8 cellular contexts compared by ENCODE assay signal in the genomic region with DNA sequence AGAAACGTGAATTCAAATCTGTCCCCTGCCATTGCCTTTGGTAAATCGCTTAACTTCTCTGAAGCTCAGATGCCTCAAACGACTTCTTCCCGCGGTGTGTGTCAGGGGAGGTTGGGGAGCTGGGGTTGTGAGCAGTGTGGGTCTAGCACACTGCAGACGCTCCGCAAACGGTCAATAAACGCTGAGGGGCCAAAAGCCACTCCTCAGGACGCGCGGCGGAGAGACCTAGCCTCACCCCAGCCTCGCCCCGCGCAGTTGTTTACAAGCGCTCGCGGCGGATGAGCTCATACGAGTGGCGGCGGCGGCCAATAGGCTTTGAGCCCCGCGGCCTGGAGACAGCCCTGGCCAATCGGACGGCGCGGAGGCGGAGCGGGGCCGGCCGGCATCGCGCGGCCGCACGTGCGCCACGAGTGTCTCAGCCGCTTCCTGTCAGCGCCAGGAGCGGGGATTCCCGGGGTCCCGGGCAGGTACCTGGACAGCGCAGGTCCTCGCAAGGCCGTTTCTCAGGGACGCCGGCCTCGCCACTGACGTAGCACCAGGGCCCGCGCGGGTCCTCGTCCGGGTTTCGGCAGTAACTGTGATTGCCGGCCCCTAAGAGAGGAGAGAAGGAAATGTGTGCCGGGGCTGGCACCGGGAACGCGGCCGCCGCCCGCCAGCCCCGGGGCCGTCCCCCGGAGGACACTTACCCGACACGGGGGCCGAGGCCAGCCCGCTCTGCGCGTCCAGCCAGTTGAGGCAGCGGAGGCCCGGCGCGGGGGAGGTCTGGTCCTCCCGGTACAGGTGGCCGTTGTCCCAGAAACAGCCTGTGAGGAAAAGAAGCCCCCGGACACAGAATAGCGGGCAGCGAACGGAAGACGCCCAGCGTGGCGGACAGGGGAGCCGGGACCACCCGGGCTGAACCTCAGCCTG. TPM values are rescaled to one million over a fixed set of nuclear protein-coding genes. Genes with fewer than 3 reads are reported as not detected.
DNase-seq lines count a peak whose midpoint lies in the region; TF ChIP-seq lines count a peak whose summit lies in the region.

No MANE protein-coding gene starts in this region.

- H3K4me2 ChIP-seq in neural progenitor cell = peak overlapping the region; percentile 77

- H3K9me3 Mint-ChIP-seq in neural progenitor cell = no peaks in the 10 kb centered on the region

- peaks cover 16% of the 10 kb centered on the region for H3K4me1 ChIP-seq in neural progenitor cell

- H4K20me1 ChIP-seq in neural progenitor cell (ENCODE audit: low read depth) = no peaks in the 10 kb centered on the region

- peak overlapping the region; percentile 66 for H3K4me3 ChIP-seq in fibroblast of villous mesenchyme (ENCODE audit: low read depth, low read length)
- H3K4me3 ChIP-seq in neural progenitor cell = peak overlapping the region; percentile 43

- H3K79me2 ChIP-seq in neural progenitor cell (ENCODE audit: low read depth) = no peaks in the 10 kb centered on the region

- H3K4me1 Mint-ChIP-seq in neural progenitor cell = peaks cover 21% of the 10 kb centered on the region

- H3K36me3 Mint-ChIP-seq in neural progenitor cell = peaks cover 1% of the 10 kb centered on the region

- no peak overlapping the region for H3K9ac ChIP-seq in neural progenitor cell

- H3K27ac Mint-ChIP-seq in neural progenitor cell = no peak overlapping the region

- DNase-seq in ELR (ENCODE audit: low read depth) = peak; percentile 94
- peak; percentile 75 for DNase-seq in H4 (ENCODE audit: low spot score)
- DNase-seq in LoVo (ENCODE audit: low spot score) = peak; percentile 96
- peak; percentile 80 for DNase-seq in SHP77 treated with DMSO at 0.1 percent for 48 hours (lab: John Stamatoyannopoulos, UW)
- peak; percentile 95 for DNase-seq in activated gamma-delta T cell treated with Interleukin-2 at 50 U/mL for 16 hours
- peak; percentile 96 for DNase-seq in fibroblast of villous mesenchyme (ENCODE audit: low read depth)
- peak; percentile 96 for DNase-seq in neural progenitor cell (ENCODE audit: low spot score)
- DNase-seq in stromal cell of bone marrow (ENCODE audit: low read depth) = peak; percentile 83

- TF ChIP-seq CTCF in fibroblast of villous mesenchyme (IDR thresholded peaks at IDR 0.05; ENCODE audit: insufficient read depth, low read depth, low read length) (no peak), neural progenitor cell (IDR thresholded peaks at IDR 0.05) (no peak)

- H2AFZ ChIP-seq in neural progenitor cell (replicated peaks) = peak overlapping the region; percentile 58

- H3K27ac ChIP-seq in neural progenitor cell = no peak overlapping the region

- no peaks in the 10 kb centered on the region for H3K36me3 ChIP-seq in neural progenitor cell

- peaks cover 37% of the 10 kb centered on the region for H3K27me3 ChIP-seq in neural progenitor cell

- H3K27me3 Mint-ChIP-seq in neural progenitor cell (ENCODE audit: insufficient read depth, low read depth) = peaks cover 2% of the 10 kb centered on the region

- H3F3A ChIP-seq in neural progenitor cell (ENCODE audit: low read depth) = peaks cover 13% of the 10 kb centered on the region

- no peaks in the 10 kb centered on the region for H3K9me3 ChIP-seq in neural progenitor cell (ENCODE audit: low read depth)

- peak overlapping the region; percentile 89 for H3K4me3 Mint-ChIP-seq in neural progenitor cell

RNA-seq across cellular contexts. Expression of a gene that starts 1.5 kb away (rescaled TPM):
- total RNA-seq in H4 (2014; rRNA removed; shearing (Covaris generic)) = 0.62 and 1.6 TPM in 2 replicates
- total RNA-seq in fibroblast of villous mesenchyme (11.2 and 18.0 TPM in 2 replicates), neural progenitor cell (ENCODE audit: low replicate concordance) (4.5 and 4.7 TPM in 2 replicates)

RNA-seq across cellular contexts. Expression of a gene that starts 55.4 kb away (rescaled TPM):
- total RNA-seq in H4 (2014; rRNA removed; shearing (Covaris generic)) = 4.7 and 7.2 TPM in 2 replicates
- total RNA-seq in fibroblast of villous mesenchyme (15.1 and 19.0 TPM in 2 replicates), neural progenitor cell (ENCODE audit: low replicate concordance) (28.6 and 55.3 TPM in 2 replicates)
